ENCODE assay signal across 20 cellular contexts in genomic region chr7:17786314-17786852, GRCh38.
"Had no signal": no experiment of that assay in that cellular context is flagged by ENCODE, and none has a peak within 500 bp of the region (broad histone marks: within the 10 kb centered on the region; RNA-seq: fewer than 3 reads in every experiment).

No MANE protein-coding gene starts in this region.

- H3K4me1 Mint-ChIP-seq: naive thymus-derived CD4-positive, alpha-beta T cell had no signal

- H3K4me3 Mint-ChIP-seq: activated CD8-positive, alpha-beta T cell treated with anti-CD3 and anti-CD28 coated beads, Interleukin-2, amount 10 ng/mL, durations not matched to agents 7 days and 5 days; activated T-cell treated with anti-CD3 and anti-CD28 coated beads, Interleukin-2, amount 50 U/mL, for 4 hours; naive thymus-derived CD4-positive, alpha-beta T cell had no signal

- H3K9me3 Mint-ChIP-seq: activated T-cell treated with anti-CD3 and anti-CD28 coated beads, Interleukin-2, amount 50 U/mL, for 4 hours; naive thymus-derived CD4-positive, alpha-beta T cell had no signal

- H3K27ac ChIP-seq: epithelial cell of prostate, gastroesophageal sphincter, heart left ventricle, lower lobe of right lung, psoas muscle, right atrium auricular region, skin epidermis, WERI-Rb-1 had no signal

- DNase-seq: activated CD4-positive, alpha-beta T cell treated with anti-CD3 and anti-CD28 coated beads for 1 hour; activated CD4-positive, alpha-beta T cell treated with anti-CD3 and anti-CD28 coated beads, Interleukin-2, amount 50 U/mL, for 1 hour; activated CD8-positive, alpha-beta T cell treated with anti-CD3 and anti-CD28 coated beads, Interleukin-2, amount 10 ng/mL, durations not matched to agents 7 days and 5 days; activated naive CD4-positive, alpha-beta T cell treated with Interleukin-2 at 50 U/mL for 16 hours; activated T-cell treated with anti-CD3 and anti-CD28 coated beads, Interleukin-2, amount 50 U/mL, for 4 hours; amygdala; islet precursor cell; lower lobe of right lung; naive thymus-derived CD4-positive, alpha-beta T cell; psoas muscle; stimulated activated CD4-positive, alpha-beta T cell treated with anti-CD3 and anti-CD28 coated beads, Interleukin-2, amount 100 ng/mL, for 24 hours; stimulated activated naive CD4-positive, alpha-beta T cell treated with Interleukin-2 at 50 U/mL for 16 hours; T-helper 1 cell; WERI-Rb-1 had no signal

- H3K4me3 ChIP-seq: gastroesophageal sphincter, heart left ventricle, lower lobe of right lung, psoas muscle, right atrium auricular region, skin epidermis had no signal

- H3K9me3 ChIP-seq: gastroesophageal sphincter, heart left ventricle, lower lobe of right lung, psoas muscle, right atrium auricular region had no signal

- H3K27me3 ChIP-seq: gastroesophageal sphincter, heart left ventricle, right atrium auricular region had no signal

- H3K4me1 ChIP-seq: gastroesophageal sphincter, heart left ventricle, lower lobe of right lung, psoas muscle, right atrium auricular region had no signal

- H3K27ac Mint-ChIP-seq: activated CD8-positive, alpha-beta T cell treated with anti-CD3 and anti-CD28 coated beads, Interleukin-2, amount 10 ng/mL, durations not matched to agents 7 days and 5 days had no signal

- ATAC-seq: activated CD8-positive, alpha-beta T cell treated with anti-CD3 and anti-CD28 coated beads, Interleukin-2, amount 10 ng/mL, durations not matched to agents 7 days and 5 days; activated T-cell treated with anti-CD3 and anti-CD28 coated beads, Interleukin-2, amount 50 U/mL, for 4 hours; gastroesophageal sphincter; heart left ventricle; left lobe of liver; naive thymus-derived CD4-positive, alpha-beta T cell; psoas muscle had no signal

- H3K36me3 ChIP-seq: right atrium auricular region, WERI-Rb-1 had no signal
